In genomic region chr11:61336171-61336935, GRCh38 we compare ENCODE assay signal across 8 cellular contexts. TPM values are rescaled to one million over a fixed set of nuclear protein-coding genes. Genes with fewer than 3 reads are reported as not detected.
A peak's percentile ranks its signal among the peaks of the same experiment; 100 is the strongest.
DNase-seq lines count a peak whose midpoint lies in the region; FAIRE-seq and TF ChIP-seq lines count a peak whose summit lies in the region.

No MANE protein-coding gene starts in this region.

- DNase-seq in DMS53 treated with DMSO at 0.1 percent for 48 hours (lab: John Stamatoyannopoulos, UW; ENCODE audit: unreplicated experiment): peak; percentile 78
- peak; percentile 66 to 87 for DNase-seq in HAP-1 (ENCODE audit: low spot score in 2 of 2)
- peak; percentile 92 for DNase-seq in NAMALWA (ENCODE audit: low spot score)
- DNase-seq in SK-MEL-5 (ENCODE audit: low read depth, low spot score): peak; percentile 74
- DNase-seq in activated naive CD4-positive, alpha-beta T cell (lab: John Stamatoyannopoulos, UW): peak; percentile 47 to 76 (median 58)
- DNase-seq in frontal cortex (ENCODE audit: low spot score in 2 of 2): peak; percentile 62 to 84
- peak; percentile 50 for DNase-seq in occipital lobe (lab: John Stamatoyannopoulos, UW)
- DNase-seq in testis: peak; percentile 84

- 38 to 40% methylated on average over 8 of the region's 8 CpGs for WGBS in testis, 2 donors

- intact Hi-C loops in testis (cut with DNase I; ENCODE audit: low total_unique reads): loop anchor here (5.0 to 10.0 kb wide), 2 partner anchors 51 to 98 kb away; partner anchors contain the start of gene SDHAF2

- H3K4me1 ChIP-seq in HAP-1 (peaks cover 33% of the 10 kb centered on the region), testis (peaks cover 47% of the 10 kb centered on the region)

- H3K4me3 ChIP-seq in HAP-1 (no peak overlapping the region), testis (no peak overlapping the region)

- FAIRE-seq in frontal cortex (lab: Jason Lieb, UNC): no peak

- peak overlapping the region; percentile 82 to 95 for H3K27ac ChIP-seq in testis

- peaks cover 23% of the 10 kb centered on the region for H3K36me3 ChIP-seq in HAP-1 (replicated peaks)
- H3K36me3 ChIP-seq in testis (ENCODE audit: low read depth, missing control alignments): no peaks in the 10 kb centered on the region

- H3K27me3 ChIP-seq in HAP-1 (ENCODE audit: low read depth) (no peaks in the 10 kb centered on the region), testis (no peaks in the 10 kb centered on the region)

- TF ChIP-seq POLR2A in testis (IDR thresholded peaks at IDR 0.05): no peak

- TF ChIP-seq CTCF in testis (IDR thresholded peaks at IDR 0.05): peak; percentile 92 to 97 (median 97)

- no peaks in the 10 kb centered on the region for H3K9me3 ChIP-seq in HAP-1
- H3K9me3 ChIP-seq in testis: no peaks in the 10 kb centered on the region

- in situ Hi-C loops in HAP-1 (cut with MboI; ENCODE audit: low sequenced_read_pairs) (loop anchor here (5.0 kb wide), 1 partner anchor 51 kb away; no protein-coding TSS in a partner anchor), SK-MEL-5 (cut with HindIII; ENCODE audit: low pct_unique_long_range_greater_than_20kb, low sequenced_read_pairs) (no loop called here)

RNA-seq across cellular contexts. Expression of gene TKFC, which starts 3.3 kb away (rescaled TPM):
- 43.2 and 48.6 TPM in 2 replicates for total RNA-seq in SK-MEL-5 (2014; rRNA removed; shearing (Covaris generic))
- polyA plus RNA-seq in SK-MEL-5 (2015; cell fraction: cytosol; rRNA removed): 79.2 and 80.7 TPM in 2 replicates
- 232 TPM in 2 replicates for polyA plus RNA-seq in SK-MEL-5 (2015; cell fraction: nucleus; rRNA removed)
- total RNA-seq in frontal cortex (7.7 TPM), occipital lobe (10.6 TPM), testis (100 to 1,000 TPM in 1 of 2 donors, 10 to 100 TPM in 1; 90.1 to 121 TPM)
- 159 TPM for polyA plus RNA-seq in testis (ENCODE audit: insufficient read depth, low read depth, low replicate concordance)

RNA-seq across cellular contexts. Expression of gene DDB1, which starts 3.4 kb away (rescaled TPM):
- total RNA-seq in SK-MEL-5 (2014; rRNA removed; shearing (Covaris generic)): 190 and 218 TPM in 2 replicates
- 145 and 168 TPM in 2 replicates for polyA plus RNA-seq in SK-MEL-5 (2015; cell fraction: cytosol; rRNA removed)
- polyA plus RNA-seq in SK-MEL-5 (2015; cell fraction: nucleus; rRNA removed): 101 and 129 TPM in 2 replicates
- total RNA-seq in frontal cortex: 223 TPM
- total RNA-seq in occipital lobe: 210 TPM
- 100 to 1,000 TPM; 266 to 333 TPM for total RNA-seq in testis
- polyA plus RNA-seq in testis (ENCODE audit: insufficient read depth, low read depth, low replicate concordance): 257 TPM

RNA-seq across cellular contexts. Expression of gene CYB561A3, which starts 25.3 kb away (rescaled TPM):
- total RNA-seq in SK-MEL-5 (2014; rRNA removed; shearing (Covaris generic)): 15.1 and 20.5 TPM in 2 replicates
- polyA plus RNA-seq in SK-MEL-5 (2015; cell fraction: cytosol; rRNA removed): 51.5 and 54.5 TPM in 2 replicates
- 42.6 and 52.8 TPM in 2 replicates for polyA plus RNA-seq in SK-MEL-5 (2015; cell fraction: nucleus; rRNA removed)
- total RNA-seq in frontal cortex (4.9 TPM), occipital lobe (8.9 TPM), testis (10 to 100 TPM; 41.7 to 55.8 TPM)
- polyA plus RNA-seq in testis (ENCODE audit: insufficient read depth, low read depth, low replicate concordance): 39.8 TPM

RNA-seq across cellular contexts. Expression of gene TMEM138, which starts 25.8 kb away (rescaled TPM):
- total RNA-seq in SK-MEL-5 (2014; rRNA removed; shearing (Covaris generic)): 37.2 and 38.7 TPM in 2 replicates
- 30.9 and 33.0 TPM in 2 replicates for polyA plus RNA-seq in SK-MEL-5 (2015; cell fraction: cytosol; rRNA removed)
- polyA plus RNA-seq in SK-MEL-5 (2015; cell fraction: nucleus; rRNA removed): 79.3 and 87.7 TPM in 2 replicates
- total RNA-seq in frontal cortex (28.5 TPM), occipital lobe (24.2 TPM), testis (10 to 100 TPM; 41.8 to 42.1 TPM)
- polyA plus RNA-seq in testis (ENCODE audit: insufficient read depth, low read depth, low replicate concordance): 61.8 TPM

RNA-seq across cellular contexts. Expression of gene VWCE, which starts 41.2 kb away (rescaled TPM):
- total RNA-seq in SK-MEL-5 (2014; rRNA removed; shearing (Covaris generic)): 0.24 and 0.45 TPM in 2 replicates
- 0.10 TPM in 1 of 2 replicates, not detected in the other for polyA plus RNA-seq in SK-MEL-5 (2015; cell fraction: cytosol; rRNA removed)
- polyA plus RNA-seq in SK-MEL-5 (2015; cell fraction: nucleus; rRNA removed): 1.9 and 3.6 TPM in 2 replicates
- total RNA-seq in frontal cortex: 2.0 TPM
- 2.7 TPM for total RNA-seq in occipital lobe
- 10 to 100 TPM; 11.1 TPM for total RNA-seq in testis
- polyA plus RNA-seq in testis (ENCODE audit: insufficient read depth, low read depth, low replicate concordance): 6.6 TPM
